ENCODE assay signal across 8 cellular contexts in genomic region chr9:132114102-132114707, GRCh38. TPM values are rescaled to one million over a fixed set of nuclear protein-coding genes. Genes with fewer than 3 reads are reported as not detected.
DNase-seq lines count a peak whose midpoint lies in the region; ATAC-seq and TF ChIP-seq lines count a peak whose summit lies in the region.

No MANE protein-coding gene starts in this region.

- no peak overlapping the region for H2BK5ac ChIP-seq in mesenchymal stem cell (ENCODE audit: low read depth, low read length, poor library complexity, severe bottlenecking)

- no peak overlapping the region for H2BK12ac ChIP-seq in mesenchymal stem cell (ENCODE audit: low read length in 2 of 2)

- DNase-seq in H7 (peak; percentile 89), ecto neural progenitor cell (ENCODE audit: low spot score) (peak; percentile 89), mesenchymal stem cell (peak; percentile 57), type B pancreatic cell (ENCODE audit: extremely low spot score, unreplicated experiment) (peak; percentile 87), CD14-positive monocyte (ENCODE audit: low spot score) (no peak), chondrocyte (ENCODE audit: low spot score) (no peak)
- peak; percentile 48 for DNase-seq in T-helper 2 cell treated with Interferon-gamma antibody and Interleukin-4, amounts not matched to agents 5 μg/mL and 100 μg/mL, for 36 hours (ENCODE audit: low spot score)

- H2BK15ac ChIP-seq in mesenchymal stem cell (ENCODE audit: low read depth, poor library complexity, severe bottlenecking): no peak overlapping the region

- no peak overlapping the region for H2AK5ac ChIP-seq in mesenchymal stem cell (ENCODE audit: low read length, severe bottlenecking)

- no peak overlapping the region for H3K4me3 ChIP-seq in H7 (ENCODE audit: insufficient read depth, low read depth, low read length)
- no peak overlapping the region for H3K4me3 ChIP-seq in mesenchymal stem cell (ENCODE audit: insufficient read depth in 1 of 2, low read depth in 1 of 2, low read length in 2 of 2)

- no peak overlapping the region for H3K23ac ChIP-seq in mesenchymal stem cell (ENCODE audit: low read length in 2 of 2)

- no peak for ATAC-seq in HG03108 (IDR thresholded peaks at IDR 0.05; ENCODE audit: unreplicated experiment)

- H3K27ac ChIP-seq in mesenchymal stem cell (ENCODE audit: low read length, poor library complexity, severe bottlenecking): no peak overlapping the region

- no peak overlapping the region for H2BK120ac ChIP-seq in mesenchymal stem cell (ENCODE audit: low read depth, low read length)

- no peak overlapping the region for H3K9ac ChIP-seq in mesenchymal stem cell (ENCODE audit: low read length)

- H3K9me3 ChIP-seq in mesenchymal stem cell (ENCODE audit: control insufficient read depth, low read length): peaks cover 13% of the 10 kb centered on the region

- H4K91ac ChIP-seq in mesenchymal stem cell (ENCODE audit: low read length): no peak overlapping the region

- TF ChIP-seq CTCF in type B pancreatic cell (conservative IDR thresholded peaks at IDR 0.05) (no peak), CD14-positive monocyte (IDR thresholded peaks at IDR 0.05) (no peak), chondrocyte (IDR thresholded peaks at IDR 0.05) (no peak)

- H3K36me3 Mint-ChIP-seq in T-helper 2 cell treated with Interferon-gamma antibody and Interleukin-4, amounts not matched to agents 5 μg/mL and 100 μg/mL, for 36 hours (ENCODE audit: low read depth): no peaks in the 10 kb centered on the region
- no peaks in the 10 kb centered on the region for H3K36me3 Mint-ChIP-seq in type B pancreatic cell
- no peaks in the 10 kb centered on the region for H3K36me3 Mint-ChIP-seq in CD14-positive monocyte
- peaks cover 4% of the 10 kb centered on the region for H3K36me3 Mint-ChIP-seq in chondrocyte (ENCODE audit: low read depth)

- no peaks in the 10 kb centered on the region for H3K4me1 ChIP-seq in mesenchymal stem cell (ENCODE audit: control insufficient read depth, insufficient read depth, low read depth, low read length)

- no peaks in the 10 kb centered on the region for H3K4me1 Mint-ChIP-seq in T-helper 2 cell treated with Interferon-gamma antibody and Interleukin-4, amounts not matched to agents 5 μg/mL and 100 μg/mL, for 36 hours (ENCODE audit: low read depth)
- H3K4me1 Mint-ChIP-seq in type B pancreatic cell (ENCODE audit: unreplicated experiment): no peaks in the 10 kb centered on the region
- H3K4me1 Mint-ChIP-seq in CD14-positive monocyte: no peaks in the 10 kb centered on the region
- no peaks in the 10 kb centered on the region for H3K4me1 Mint-ChIP-seq in chondrocyte (ENCODE audit: low read depth)

- H3K4me3 Mint-ChIP-seq in T-helper 2 cell treated with Interferon-gamma antibody and Interleukin-4, amounts not matched to agents 5 μg/mL and 100 μg/mL, for 36 hours: no peak overlapping the region
- H3K4me3 Mint-ChIP-seq in type B pancreatic cell (no peak overlapping the region), CD14-positive monocyte (peak overlapping the region in 1 of 2 donors; percentile 31), chondrocyte (ENCODE audit: unreplicated experiment) (no peak overlapping the region)

- no peak overlapping the region for H3K27ac Mint-ChIP-seq in T-helper 2 cell treated with Interferon-gamma antibody and Interleukin-4, amounts not matched to agents 5 μg/mL and 100 μg/mL, for 36 hours
- H3K27ac Mint-ChIP-seq in type B pancreatic cell (no peak overlapping the region), CD14-positive monocyte (no peak overlapping the region), chondrocyte (ENCODE audit: unreplicated experiment) (no peak overlapping the region)

- H3K4me2 ChIP-seq in mesenchymal stem cell (ENCODE audit: low read length, poor library complexity, severe bottlenecking): no peak overlapping the region

- H3K36me3 ChIP-seq in H7 (replicated peaks; ENCODE audit: control insufficient read depth, insufficient read depth, low read length) (no peaks in the 10 kb centered on the region), mesenchymal stem cell (ENCODE audit: control insufficient read depth in 1 of 2, insufficient read depth in 2 of 2, low read depth in 1 of 2, low read length in 2 of 2) (no peaks in the 10 kb centered on the region)

- H3K27me3 ChIP-seq in H7 (ENCODE audit: control insufficient read depth, insufficient read depth, low read length) (no peaks in the 10 kb centered on the region; the same call in 1 of the 2 replicates), mesenchymal stem cell (ENCODE audit: control insufficient read depth in 1 of 2, insufficient read depth in 1 of 2, low read length in 2 of 2) (peaks cover 29 to 83% of the 10 kb centered on the region in 2 experiments)

- H4K8ac ChIP-seq in mesenchymal stem cell (ENCODE audit: low read length): no peak overlapping the region

- no peaks in the 10 kb centered on the region for H3K79me1 ChIP-seq in mesenchymal stem cell (replicated peaks; ENCODE audit: low read length, poor library complexity, severe bottlenecking)

- H3K4ac ChIP-seq in mesenchymal stem cell (ENCODE audit: low read depth in 1 of 2, low read length in 2 of 2): no peak overlapping the region

- H3K18ac ChIP-seq in mesenchymal stem cell (ENCODE audit: low read depth in 1 of 2, low read length in 2 of 2): no peak overlapping the region

- no peak overlapping the region for H3K14ac ChIP-seq in mesenchymal stem cell (ENCODE audit: low read length in 2 of 2)

- WGBS in mesenchymal stem cell: 32% methylated on average over 17 of the region's 18 CpGs

- no peak overlapping the region for H2AFZ ChIP-seq in mesenchymal stem cell (ENCODE audit: low read depth, low read length)

- intact Hi-C loops in CD14-positive monocyte (cut with micrococcal nuclease): loop anchor here in 1 of 2 donors (10.0 kb wide), 1 partner anchor 59 kb away; no protein-coding TSS in a partner anchor

- H3K9me3 Mint-ChIP-seq in T-helper 2 cell treated with Interferon-gamma antibody and Interleukin-4, amounts not matched to agents 5 μg/mL and 100 μg/mL, for 36 hours: no peaks in the 10 kb centered on the region
- H3K9me3 Mint-ChIP-seq in type B pancreatic cell (no peaks in the 10 kb centered on the region), CD14-positive monocyte (peaks cover 0 to 3% (median 0%) of the 10 kb centered on the region in 7 donors), chondrocyte (ENCODE audit: low read depth) (no peaks in the 10 kb centered on the region)

- peaks cover 6% of the 10 kb centered on the region for H3K27me3 Mint-ChIP-seq in T-helper 2 cell treated with Interferon-gamma antibody and Interleukin-4, amounts not matched to agents 5 μg/mL and 100 μg/mL, for 36 hours (ENCODE audit: low read depth)
- H3K27me3 Mint-ChIP-seq in type B pancreatic cell: peaks cover 78% of the 10 kb centered on the region
- H3K27me3 Mint-ChIP-seq in CD14-positive monocyte (ENCODE audit: low read depth in 3 of 3): peaks cover 1 to 21% (median 13%) of the 10 kb centered on the region in 3 donors
- H3K27me3 Mint-ChIP-seq in chondrocyte (ENCODE audit: low read depth): peaks cover 72% of the 10 kb centered on the region

RNA-seq across cellular contexts. Expression of gene MED27, which starts 34.5 kb away (rescaled TPM):
- total RNA-seq in H7 (2014; rRNA removed; shearing (Covaris generic)): 22.3 and 40.3 TPM in 2 replicates
- polyA plus RNA-seq in mesenchymal stem cell (2013, experiment 1 of 2): 22.9 TPM
- 23.3 TPM for polyA plus RNA-seq in mesenchymal stem cell (2013, experiment 2 of 2)
- total RNA-seq in type B pancreatic cell (ENCODE audit: low replicate concordance): 18.0 and 21.7 TPM in 2 replicates
- polyA plus RNA-seq in CD14-positive monocyte: 10 to 100 TPM; 25.8 to 26.9 TPM
- total RNA-seq in chondrocyte: 24.4 to 28.2 TPM (median 26.6 TPM) in 3 replicates

RNA-seq across cellular contexts. Expression of gene NTNG2, which starts 47.7 kb away (rescaled TPM):
- 1.2 and 2.3 TPM in 2 replicates for total RNA-seq in H7 (2014; rRNA removed; shearing (Covaris generic))
- 0.99 TPM for polyA plus RNA-seq in mesenchymal stem cell (2013, experiment 1 of 2)
- polyA plus RNA-seq in mesenchymal stem cell (2013, experiment 2 of 2): 0.85 TPM
- total RNA-seq in type B pancreatic cell (ENCODE audit: low replicate concordance) (2.6 and 4.0 TPM in 2 replicates), chondrocyte (3.0 to 4.8 TPM (median 3.4 TPM) in 3 replicates)
- polyA plus RNA-seq in CD14-positive monocyte: 1 to 10 TPM; 2.1 to 5.0 TPM

Comparison
In these comparisons a context has a peak if more than half of its experiments do, and no peak if none do; other contexts are left out.
1. DNase-seq: peak in H7 (single experiment), T-helper 2 cell treated with Interferon-gamma antibody and Interleukin-4, amounts not matched to agents 5 μg/mL and 100 μg/mL, for 36 hours (single experiment), ecto neural progenitor cell (single experiment), mesenchymal stem cell (single experiment) and type B pancreatic cell (single experiment); none in CD14-positive monocyte (single experiment) and chondrocyte (single experiment).